ENCODE assay signal across 21 cellular contexts in genomic region chr6:143151381-143151780, GRCh38.
"Had no signal": no experiment of that assay in that cellular context is flagged by ENCODE, and none has a peak within 500 bp of the region (broad histone marks: within the 10 kb centered on the region; RNA-seq: fewer than 3 reads in every experiment).

No MANE protein-coding gene starts in this region.

- ATAC-seq: effector memory CD8-positive, alpha-beta T cell; esophagus mucosa; foreskin keratinocyte; gastrocnemius medialis; gastroesophageal sphincter had no signal

- DNase-seq: colonic mucosa; cortex of kidney; dermis blood vessel endothelial cell; dorsolateral prefrontal cortex; effector CD4-positive, alpha-beta T cell; effector CD8-positive, alpha-beta T cell; effector memory CD4-positive, alpha-beta T cell; effector memory CD8-positive, alpha-beta T cell; endodermal cell; erythroblast; esophagus squamous epithelium; foreskin fibroblast; foreskin keratinocyte; foreskin melanocyte; gastrocnemius medialis; glutamatergic neuron; head of caudate nucleus; heart left ventricle; heart right ventricle had no signal
